In genomic region chr3:89276116-89276515, GRCh38 we compare ENCODE assay signal across 25 cellular contexts.
"Had no signal": no experiment of that assay in that cellular context is flagged by ENCODE, and none has a peak within 500 bp of the region (broad histone marks: within the 10 kb centered on the region; RNA-seq: fewer than 3 reads in every experiment).

No MANE protein-coding gene starts in this region.

- H3K27ac Mint-ChIP-seq: memory B cell, mesothelial cell of epicardium, naive B cell had no signal

- ATAC-seq: esophagus mucosa, gastrocnemius medialis, heart right ventricle, left cardiac atrium, left lung, left ventricle myocardium superior, mucosa of descending colon had no signal

- H3K4me1 Mint-ChIP-seq: memory B cell, mesothelial cell of epicardium, naive B cell had no signal

- H3K27me3 ChIP-seq: dorsolateral prefrontal cortex, esophagus squamous epithelium, gastrocnemius medialis, heart right ventricle, left lung had no signal

- H3K4me3 Mint-ChIP-seq: memory B cell, mesothelial cell of epicardium, naive B cell had no signal

- DNase-seq: dermis blood vessel endothelial cell; dorsolateral prefrontal cortex; effector CD4-positive, alpha-beta T cell; effector memory CD4-positive, alpha-beta T cell; erythroblast; esophagus squamous epithelium; foreskin fibroblast; foreskin melanocyte; gastrocnemius medialis; glutamatergic neuron; head of caudate nucleus; heart right ventricle; hippocampal formation; left cardiac atrium; left lung; left ventricle myocardium superior; mammary epithelial cell; mucosa of descending colon; naive B cell had no signal

- H3K27ac ChIP-seq: coronary artery, dorsolateral prefrontal cortex, epithelial cell of prostate, esophagus squamous epithelium, gastrocnemius medialis, heart right ventricle, left lung had no signal

- H3K36me3 Mint-ChIP-seq: memory B cell, mesothelial cell of epicardium, naive B cell had no signal

- H3K4me3 ChIP-seq: coronary artery, dorsolateral prefrontal cortex, esophagus squamous epithelium, gastrocnemius medialis, heart right ventricle, left lung, lung, mucosa of descending colon had no signal

- H3K4me1 ChIP-seq: esophagus squamous epithelium, gastrocnemius medialis, left lung had no signal

- H3K9me3 Mint-ChIP-seq: memory B cell, mesothelial cell of epicardium, naive B cell had no signal

- H3K9me3 ChIP-seq: esophagus squamous epithelium, gastrocnemius medialis, heart right ventricle, left lung, mucosa of descending colon had no signal

- H3K36me3 ChIP-seq: esophagus squamous epithelium, gastrocnemius medialis, heart right ventricle, left lung had no signal
